Comparison of ENCODE assay signal across 1 cellular context in genomic region chr12:109863961-109864712, GRCh38.
TF ChIP-seq lines count a peak whose summit lies in the region.

No MANE protein-coding gene starts in this region.

TF ChIP-seq in H1, 55 proteins besides CTCF, POLR2A, EP300 and RAD21:
- TF ChIP-seq KDM5A (IDR thresholded peaks at IDR 0.05; ENCODE audit: low read length) (no peak), USF2 (IDR thresholded peaks at IDR 0.05; ENCODE audit: low read length) (no peak), TBP (IDR thresholded peaks at IDR 0.05; ENCODE audit: low read depth, low read length) (no peak), CTBP2 (IDR thresholded peaks at IDR 0.05; ENCODE audit: borderline replicate concordance, insufficient read depth, insufficient read length, low read length) (no peak), HDAC6 (IDR thresholded peaks at IDR 0.05; ENCODE audit: low read depth, low read length) (no peak), KDM4A (IDR thresholded peaks at IDR 0.05; ENCODE audit: low read depth, low read length, severe bottlenecking) (no peak)
